In the genomic region with DNA sequence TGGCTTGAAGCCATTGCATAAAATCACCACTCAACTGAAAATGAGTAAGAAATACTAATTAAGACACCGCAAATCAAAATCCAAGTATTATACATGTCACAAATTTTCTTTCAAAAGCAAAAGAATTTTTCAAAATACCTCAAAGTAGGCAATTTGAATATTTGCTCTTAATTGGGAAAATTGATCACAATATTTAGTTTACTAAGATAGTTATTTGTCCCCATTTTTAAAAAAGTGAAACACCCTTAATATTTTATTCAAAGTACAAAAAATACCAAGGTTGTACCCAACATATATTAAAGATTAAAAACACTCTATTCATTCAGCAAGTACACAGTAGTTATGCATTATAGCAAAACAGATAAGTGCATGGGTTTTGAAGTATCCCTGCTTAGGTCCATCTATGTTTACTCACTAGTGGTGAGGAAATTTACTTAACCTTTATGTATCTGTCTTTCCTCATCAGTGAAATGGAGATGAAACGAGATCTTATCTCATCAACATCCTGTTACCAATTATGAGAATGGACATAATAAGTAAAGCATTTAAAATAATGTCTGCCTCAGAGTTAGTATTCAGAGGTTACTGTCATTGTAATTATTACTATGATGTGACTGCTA, we compare ENCODE assay signal across 1 cellular context.
A peak's percentile ranks its signal among the peaks of the same experiment; 100 is the strongest.
TF ChIP-seq lines count a peak whose summit lies in the region.

No MANE protein-coding gene starts in this region.

TF ChIP-seq in HepG2, 621 proteins besides CTCF, POLR2A, EP300 and RAD21 (continued from another document):
- TF ChIP-seq, protein P1, sequence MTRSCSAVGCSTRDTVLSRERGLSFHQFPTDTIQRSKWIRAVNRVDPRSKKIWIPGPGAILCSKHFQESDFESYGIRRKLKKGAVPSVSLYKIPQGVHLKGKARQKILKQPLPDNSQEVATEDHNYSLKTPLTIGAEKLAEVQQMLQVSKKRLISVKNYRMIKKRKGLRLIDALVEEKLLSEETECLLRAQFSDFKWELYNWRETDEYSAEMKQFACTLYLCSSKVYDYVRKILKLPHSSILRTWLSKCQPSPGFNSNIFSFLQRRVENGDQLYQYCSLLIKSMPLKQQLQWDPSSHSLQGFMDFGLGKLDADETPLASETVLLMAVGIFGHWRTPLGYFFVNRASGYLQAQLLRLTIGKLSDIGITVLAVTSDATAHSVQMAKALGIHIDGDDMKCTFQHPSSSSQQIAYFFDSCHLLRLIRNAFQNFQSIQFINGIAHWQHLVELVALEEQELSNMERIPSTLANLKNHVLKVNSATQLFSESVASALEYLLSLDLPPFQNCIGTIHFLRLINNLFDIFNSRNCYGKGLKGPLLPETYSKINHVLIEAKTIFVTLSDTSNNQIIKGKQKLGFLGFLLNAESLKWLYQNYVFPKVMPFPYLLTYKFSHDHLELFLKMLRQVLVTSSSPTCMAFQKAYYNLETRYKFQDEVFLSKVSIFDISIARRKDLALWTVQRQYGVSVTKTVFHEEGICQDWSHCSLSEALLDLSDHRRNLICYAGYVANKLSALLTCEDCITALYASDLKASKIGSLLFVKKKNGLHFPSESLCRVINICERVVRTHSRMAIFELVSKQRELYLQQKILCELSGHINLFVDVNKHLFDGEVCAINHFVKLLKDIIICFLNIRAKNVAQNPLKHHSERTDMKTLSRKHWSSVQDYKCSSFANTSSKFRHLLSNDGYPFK (CRISPR knock-in tag; IDR thresholded peaks at IDR 0.05; ENCODE audit: borderline replicate concordance), result no peak
- TF ChIP-seq RFXAP (CRISPR knock-in tag; IDR thresholded peaks at IDR 0.05; ENCODE audit: borderline replicate concordance) (no peak), HMG20B (CRISPR knock-in tag; conservative IDR thresholded peaks at IDR 0.05) (peak; percentile 93), FOXO1 (CRISPR knock-in tag; IDR thresholded peaks at IDR 0.05) (peak; percentile 98), HNF4A (CRISPR knock-in tag; IDR thresholded peaks at IDR 0.05) (peak; percentile 93), GATAD1 (CRISPR knock-in tag; IDR thresholded peaks at IDR 0.05) (peak; percentile 75), ZNF264 (CRISPR knock-in tag; IDR thresholded peaks at IDR 0.05) (peak; percentile 78; the same call in 1 of the 2 replicates), RXRB (CRISPR knock-in tag; IDR thresholded peaks at IDR 0.05; ENCODE audit: borderline replicate concordance) (peak; percentile 98), TARDBP (CRISPR knock-in tag; IDR thresholded peaks at IDR 0.05) (peak; percentile 85), KAT2B (IDR thresholded peaks at IDR 0.05; ENCODE audit: borderline replicate concordance, low read depth, low read length) (no peak), GLI4 (CRISPR knock-in tag; IDR thresholded peaks at IDR 0.05; ENCODE audit: borderline replicate concordance) (no peak), MAX (IDR thresholded peaks at IDR 0.05) (peak; percentile 54; the same call in 1 of the 2 replicates), SAP130 (CRISPR knock-in tag; IDR thresholded peaks at IDR 0.05; ENCODE audit: low read depth) (peak; percentile 91), SP5 (CRISPR knock-in tag; IDR thresholded peaks at IDR 0.05; ENCODE audit: borderline replicate concordance, low read depth) (peak; percentile 85), RFX5 (IDR thresholded peaks at IDR 0.05; ENCODE audit: low read depth, low read length) (no peak), ZNF724P (CRISPR knock-in tag; IDR thresholded peaks at IDR 0.05; ENCODE audit: borderline replicate concordance) (no peak), RARA (CRISPR knock-in tag; IDR thresholded peaks at IDR 0.05) (peak; percentile 98), ZNF512 (CRISPR knock-in tag; IDR thresholded peaks at IDR 0.05) (no peak), ZNF317 (CRISPR knock-in tag; IDR thresholded peaks at IDR 0.05) (0 out of 2 replicates have a peak, but pooled peaks have one; percentile 19), ZNF800 (CRISPR knock-in tag; IDR thresholded peaks at IDR 0.05) (peak; percentile 75; the same call in 1 of the 2 replicates), ZNF10 (CRISPR knock-in tag; IDR thresholded peaks at IDR 0.05; ENCODE audit: borderline replicate concordance, low read depth) (no peak), ZBTB7B (CRISPR knock-in tag; IDR thresholded peaks at IDR 0.05) (peak; percentile 75; the same call in 1 of the 2 replicates), SMAD3 (CRISPR knock-in tag; IDR thresholded peaks at IDR 0.05) (peak; percentile 96), ZFP41 (CRISPR knock-in tag; IDR thresholded peaks at IDR 0.05; ENCODE audit: borderline replicate concordance) (no peak), ZNF558 (CRISPR knock-in tag; IDR thresholded peaks at IDR 0.05; ENCODE audit: borderline replicate concordance) (0 out of 2 replicates have a peak, but pooled peaks have one; percentile 18), ZBTB8A (CRISPR knock-in tag; IDR thresholded peaks at IDR 0.05; ENCODE audit: borderline replicate concordance, low read depth) (no peak), SIX1 (CRISPR knock-in tag; IDR thresholded peaks at IDR 0.05; ENCODE audit: borderline replicate concordance) (peak; percentile 96), ZNF326 (CRISPR knock-in tag; IDR thresholded peaks at IDR 0.05; ENCODE audit: borderline replicate concordance) (no peak), MTA3 (CRISPR knock-in tag; IDR thresholded peaks at IDR 0.05) (no peak), ZNF496 (CRISPR knock-in tag; IDR thresholded peaks at IDR 0.05; ENCODE audit: insufficient replicate concordance) (no peak), ESRRA (CRISPR knock-in tag; IDR thresholded peaks at IDR 0.05; ENCODE audit: low read depth) (0 out of 2 replicates have a peak, but pooled peaks have one; percentile 72), NCOR1 (IDR thresholded peaks at IDR 0.05; ENCODE audit: borderline replicate concordance, low read length) (peak; percentile 74; the same call in 1 of the 2 replicates), ETV5 (CRISPR knock-in tag; IDR thresholded peaks at IDR 0.05; ENCODE audit: borderline replicate concordance) (peak; percentile 98), SSRP1 (CRISPR knock-in tag; IDR thresholded peaks at IDR 0.05) (0 out of 2 replicates have a peak, but pooled peaks have one; percentile 78)
- TF ChIP-seq, protein P2, sequence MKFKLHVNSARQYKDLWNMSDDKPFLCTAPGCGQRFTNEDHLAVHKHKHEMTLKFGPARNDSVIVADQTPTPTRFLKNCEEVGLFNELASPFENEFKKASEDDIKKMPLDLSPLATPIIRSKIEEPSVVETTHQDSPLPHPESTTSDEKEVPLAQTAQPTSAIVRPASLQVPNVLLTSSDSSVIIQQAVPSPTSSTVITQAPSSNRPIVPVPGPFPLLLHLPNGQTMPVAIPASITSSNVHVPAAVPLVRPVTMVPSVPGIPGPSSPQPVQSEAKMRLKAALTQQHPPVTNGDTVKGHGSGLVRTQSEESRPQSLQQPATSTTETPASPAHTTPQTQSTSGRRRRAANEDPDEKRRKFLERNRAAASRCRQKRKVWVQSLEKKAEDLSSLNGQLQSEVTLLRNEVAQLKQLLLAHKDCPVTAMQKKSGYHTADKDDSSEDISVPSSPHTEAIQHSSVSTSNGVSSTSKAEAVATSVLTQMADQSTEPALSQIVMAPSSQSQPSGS (CRISPR knock-in tag; IDR thresholded peaks at IDR 0.05), result peak; percentile 89
- TF ChIP-seq, protein P3, sequence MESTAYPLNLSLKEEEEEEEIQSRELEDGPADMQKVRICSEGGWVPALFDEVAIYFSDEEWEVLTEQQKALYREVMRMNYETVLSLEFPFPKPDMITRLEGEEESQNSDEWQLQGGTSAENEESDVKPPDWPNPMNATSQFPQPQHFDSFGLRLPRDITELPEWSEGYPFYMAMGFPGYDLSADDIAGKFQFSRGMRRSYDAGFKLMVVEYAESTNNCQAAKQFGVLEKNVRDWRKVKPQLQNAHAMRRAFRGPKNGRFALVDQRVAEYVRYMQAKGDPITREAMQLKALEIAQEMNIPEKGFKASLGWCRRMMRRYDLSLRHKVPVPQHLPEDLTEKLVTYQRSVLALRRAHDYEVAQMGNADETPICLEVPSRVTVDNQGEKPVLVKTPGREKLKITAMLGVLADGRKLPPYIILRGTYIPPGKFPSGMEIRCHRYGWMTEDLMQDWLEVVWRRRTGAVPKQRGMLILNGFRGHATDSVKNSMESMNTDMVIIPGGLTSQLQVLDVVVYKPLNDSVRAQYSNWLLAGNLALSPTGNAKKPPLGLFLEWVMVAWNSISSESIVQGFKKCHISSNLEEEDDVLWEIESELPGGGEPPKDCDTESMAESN (CRISPR knock-in tag; conservative IDR thresholded peaks at IDR 0.05), result peak; percentile 65; the same call in 1 of the 2 replicates
- TF ChIP-seq, protein P4, sequence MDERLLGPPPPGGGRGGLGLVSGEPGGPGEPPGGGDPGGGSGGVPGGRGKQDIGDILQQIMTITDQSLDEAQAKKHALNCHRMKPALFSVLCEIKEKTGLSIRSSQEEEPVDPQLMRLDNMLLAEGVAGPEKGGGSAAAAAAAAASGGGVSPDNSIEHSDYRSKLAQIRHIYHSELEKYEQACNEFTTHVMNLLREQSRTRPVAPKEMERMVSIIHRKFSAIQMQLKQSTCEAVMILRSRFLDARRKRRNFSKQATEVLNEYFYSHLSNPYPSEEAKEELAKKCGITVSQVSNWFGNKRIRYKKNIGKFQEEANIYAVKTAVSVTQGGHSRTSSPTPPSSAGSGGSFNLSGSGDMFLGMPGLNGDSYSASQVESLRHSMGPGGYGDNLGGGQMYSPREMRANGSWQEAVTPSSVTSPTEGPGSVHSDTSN (CRISPR knock-in tag; IDR thresholded peaks at IDR 0.05), result 0 out of 2 replicates have a peak, but pooled peaks have one; percentile 37
